19 cellular contexts compared by ENCODE assay signal in the genomic region with DNA sequence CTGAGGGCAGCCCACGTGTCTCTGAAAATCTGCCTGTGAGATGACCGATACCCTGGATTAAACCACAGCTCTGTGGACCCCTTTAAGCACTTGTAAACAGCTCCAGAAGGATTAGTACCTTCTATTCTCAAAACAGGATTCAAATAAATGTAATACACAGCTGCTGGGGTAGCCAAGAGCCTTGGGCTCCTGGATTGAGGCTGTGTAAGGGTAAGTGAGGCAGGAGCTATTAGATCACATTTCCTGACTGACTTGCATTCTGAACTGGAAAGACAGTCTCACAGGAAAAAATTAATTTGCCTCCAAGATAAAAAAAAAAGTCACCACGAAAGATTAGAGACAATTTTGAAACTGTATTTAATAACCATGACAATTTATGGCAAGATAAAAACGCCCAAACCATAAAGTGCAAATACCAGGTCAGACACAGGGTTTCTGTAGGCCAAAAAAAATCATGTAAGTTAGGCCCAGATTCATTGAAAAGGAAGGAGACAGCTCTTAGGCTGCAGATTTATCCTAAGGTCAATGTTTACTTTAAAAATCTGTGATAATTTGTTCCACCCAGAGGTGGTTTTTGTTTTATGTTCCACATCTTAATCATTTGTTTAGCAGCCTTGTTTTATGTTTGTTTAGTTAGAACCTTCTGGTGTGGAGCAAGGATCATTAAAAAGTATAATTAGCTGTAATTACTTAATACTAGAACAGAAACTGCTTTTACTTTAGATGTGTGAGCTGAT.
A peak's percentile ranks its signal among the peaks of the same experiment; 100 is the strongest.
DNase-seq lines count a peak whose midpoint lies in the region; ATAC-seq, FAIRE-seq and TF ChIP-seq lines count a peak whose summit lies in the region.
"Had no signal": no experiment of that assay in that cellular context is flagged by ENCODE, and none has a peak within 500 bp of the region (broad histone marks: within the 10 kb centered on the region; RNA-seq: fewer than 3 reads in every experiment).

No MANE protein-coding gene starts in this region.

- H3K36me3 ChIP-seq in K562 (ENCODE audit: control insufficient read depth, insufficient read depth, low read length) (peaks cover 21% of the 10 kb centered on the region; the same call in 2 of the 3 replicates), uterus (no peaks in the 10 kb centered on the region)
- H3K36me3 ChIP-seq: ascending aorta, BLaER1, left lung, right atrium auricular region had no signal

- H3K27me3 ChIP-seq in K562 (ENCODE audit: control insufficient read depth in 2 of 2, insufficient read depth in 2 of 2, low read length in 2 of 2) (no peaks in the 10 kb centered on the region), uterus (no peaks in the 10 kb centered on the region)
- H3K27me3 ChIP-seq: ascending aorta, BLaER1, left lung, right atrium auricular region had no signal

- no TSS peak for BruUV-seq in K562 (replicated peaks; lab: Mats Ljungman, UMichigan)

- H3K9ac ChIP-seq in K562 (ENCODE audit: insufficient read depth in 1 of 2, low read depth in 2 of 2, low read length in 2 of 2) = no peak overlapping the region; a peak in 1 of 4 replicates
- H3K9ac ChIP-seq: BLaER1 had no signal

- DNase-seq in NCI-H748 (lab: John Stamatoyannopoulos, UW; ENCODE audit: unreplicated experiment) (peak; percentile 11), NCI-H748 treated with DMSO at 0.1 percent for 48 hours (lab: John Stamatoyannopoulos, UW) (no peak), K562 (ENCODE audit: extremely low read depth in 1 of 4, low spot score in 3 of 4) (no peak), mesothelial cell of epicardium (ENCODE audit: low spot score in 2 of 2, unreplicated experiment in 2 of 2) (no peak), uterus (no peak)
- DNase-seq: activated CD4-positive, alpha-beta T cell treated with anti-CD3 and anti-CD28 coated beads for 48 hours; effector CD4-positive, alpha-beta T cell; KBM-7; left lung; mucosa of descending colon; NCI-H2081 treated with DMSO at 0.1 percent for 48 hours; NCI-H510A had no signal

- peaks cover 18 to 27% of the 10 kb centered on the region in 2 experiments for H3K4me1 ChIP-seq in K562 (replicated peaks in 1 of 2; ENCODE audit: control insufficient read depth in 2 of 2, insufficient read depth in 2 of 2, low read length in 2 of 2)
- H3K4me1 ChIP-seq in uterus = peaks cover 0 to 6% of the 10 kb centered on the region in 2 donors
- H3K4me1 ChIP-seq: left lung, right atrium auricular region had no signal

- CTCF ChIA-PET in K562 (lab: Yijun Ruan, JAX; ENCODE audit: low intra/inter-chr PET ratio) = no interaction called here

- no peak for TF ChIP-seq POLR2A in K562 (conservative IDR thresholded peaks at IDR 0.05)
- no peak for TF ChIP-seq POLR2A in uterus (IDR thresholded peaks at IDR 0.05)

- H2AFZ ChIP-seq in K562 (ENCODE audit: low read depth, low read length) = peak overlapping the region; percentile 55; the same call in 1 of the 2 replicates

- WGBS in K562 (ENCODE audit: insufficient coverage, low coverage, missing lambda C conversion rate) = 43% methylated on average over 3 of the region's 4 CpGs

- H3K27me3 Mint-ChIP-seq in mesothelial cell of epicardium (ENCODE audit: low read depth) = no peaks in the 10 kb centered on the region
- no peaks in the 10 kb centered on the region for H3K27me3 Mint-ChIP-seq in activated T-helper 17 cell treated with anti-CD3 and anti-CD28 coated beads, Interleukin-2, amount 50 U/mL, for 72 hours

- POLR2A ChIA-PET in K562 (lab: Yijun Ruan, JAX) = interaction anchor here (0.6 to 3.7 kb wide), 3 partner anchors 10 to 108 kb away, joined by 3 to 40 read pairs (median 3); a partner anchor contains a TSS

- peaks cover 32% of the 10 kb centered on the region for H3K36me3 Mint-ChIP-seq in mesothelial cell of epicardium
- H3K36me3 Mint-ChIP-seq in activated T-helper 17 cell treated with anti-CD3 and anti-CD28 coated beads, Interleukin-2, amount 50 U/mL, for 72 hours (ENCODE audit: low read depth) = peaks cover 46% of the 10 kb centered on the region

- H3K27ac ChIP-seq in K562 (ENCODE audit: extremely low read depth, low read depth, low read length) (peak overlapping the region; percentile 1; the same call in 1 of the 3 replicates), uterus (peak overlapping the region; percentile 44 to 72)
- H3K27ac ChIP-seq: ascending aorta, BLaER1, left lung, right atrium auricular region had no signal

- in situ Hi-C loops in K562 (cut with MboI) = no loop called here

- TF ChIP-seq EP300 in K562 (IDR thresholded peaks at IDR 0.05; ENCODE audit: low read length) = no peak

- H3K79me2 ChIP-seq in K562 (ENCODE audit: control insufficient read depth, insufficient read depth, low read length) = no peaks in the 10 kb centered on the region; the same call in 2 of the 3 replicates

- intact Hi-C loops in K562 (cut with micrococcal nuclease) (no loop called here), uterus (cut with DNase I; ENCODE audit: low total_unique reads) (no loop called here)

- no peak for TF ChIP-seq RAD21 in K562 (CRISPR knock-in tag; conservative IDR thresholded peaks at IDR 0.05 in 1 of 2, IDR thresholded peaks at IDR 0.05 in 1 of 2)

- no peaks in the 10 kb centered on the region for H3K9me1 ChIP-seq in K562 (ENCODE audit: control insufficient read depth, insufficient read depth, low read length)

- H3K9me3 Mint-ChIP-seq in mesothelial cell of epicardium = peaks cover 11% of the 10 kb centered on the region
- no peaks in the 10 kb centered on the region for H3K9me3 Mint-ChIP-seq in activated T-helper 17 cell treated with anti-CD3 and anti-CD28 coated beads, Interleukin-2, amount 50 U/mL, for 72 hours

- H3K4me1 Mint-ChIP-seq in mesothelial cell of epicardium = peaks cover 13% of the 10 kb centered on the region
- no peaks in the 10 kb centered on the region for H3K4me1 Mint-ChIP-seq in activated T-helper 17 cell treated with anti-CD3 and anti-CD28 coated beads, Interleukin-2, amount 50 U/mL, for 72 hours

- ATAC-seq in K562 (no peak), HG03135 (IDR thresholded peaks at IDR 0.05; ENCODE audit: unreplicated experiment) (no peak), GM19467 (IDR thresholded peaks at IDR 0.05; ENCODE audit: unreplicated experiment) (no peak)
- ATAC-seq in activated T-helper 17 cell treated with anti-CD3 and anti-CD28 coated beads, Interleukin-2, amount 50 U/mL, for 72 hours (replicated peaks) = no peak
- ATAC-seq: activated naive CD4-positive, alpha-beta T cell treated with anti-CD3 and anti-CD28 coated beads, Interleukin-2, amount 50 U/mL, for 72 hours; mucosa of descending colon had no signal

- TF ChIP-seq CTCF in K562 (IDR thresholded peaks at IDR 0.05 in 2 of 3, conservative IDR thresholded peaks at IDR 0.05 in 1 of 3; ENCODE audit: insufficient read depth in 2 of 3, low read depth in 1 of 3, low read length in 3 of 3) (no peak), mesothelial cell of epicardium (IDR thresholded peaks at IDR 0.05; ENCODE audit: unreplicated experiment) (no peak), uterus (IDR thresholded peaks at IDR 0.05) (no peak)

- no peak overlapping the region for H3K4me3 ChIP-seq in K562
- H3K4me3 ChIP-seq in uterus = no peak overlapping the region
- H3K4me3 ChIP-seq: ascending aorta, BLaER1, left lung, mucosa of descending colon, right atrium auricular region had no signal

- no peak overlapping the region for H3K4me3 Mint-ChIP-seq in mesothelial cell of epicardium
- no peak overlapping the region for H3K4me3 Mint-ChIP-seq in activated T-helper 17 cell treated with anti-CD3 and anti-CD28 coated beads, Interleukin-2, amount 50 U/mL, for 72 hours

- H3K27ac Mint-ChIP-seq in mesothelial cell of epicardium = peak overlapping the region; percentile 29
- no peak overlapping the region for H3K27ac Mint-ChIP-seq in activated T-helper 17 cell treated with anti-CD3 and anti-CD28 coated beads, Interleukin-2, amount 50 U/mL, for 72 hours

- H3K9me3 ChIP-seq in K562 (replicated peaks; ENCODE audit: control insufficient read depth, insufficient read depth, low read depth, low read length) = no peaks in the 10 kb centered on the region
- no peaks in the 10 kb centered on the region for H3K9me3 ChIP-seq in uterus
- H3K9me3 ChIP-seq: ascending aorta, BLaER1, mucosa of descending colon, right atrium auricular region had no signal

- H3K4me2 ChIP-seq in K562 (ENCODE audit: insufficient read depth, low read length) = peak overlapping the region; percentile 37; the same call in 1 of the 2 replicates
- H3K4me2 ChIP-seq: BLaER1 had no signal

- H4K20me1 ChIP-seq in K562 (replicated peaks; ENCODE audit: control insufficient read depth, insufficient read depth, low read length) = no peaks in the 10 kb centered on the region
- H4K20me1 ChIP-seq: BLaER1 had no signal

- FAIRE-seq in K562 (lab: Jason Lieb, UNC) = no peak

TF ChIP-seq in K562, 482 proteins besides CTCF, POLR2A, EP300 and RAD21 (continues in another document):
- TF ChIP-seq RCOR1 (IDR thresholded peaks at IDR 0.05; ENCODE audit: borderline replicate concordance in 1 of 2, low read depth in 2 of 2, low read length in 2 of 2) (0 out of 4 replicates have a peak, but pooled peaks of 1 of the 2 experiments have one; percentile 16), FOXM1 (IDR thresholded peaks at IDR 0.05; ENCODE audit: low read depth) (no peak), FOXM1 (CRISPR knock-in tag; IDR thresholded peaks at IDR 0.05; ENCODE audit: low read depth) (no peak), BRF1 (IDR thresholded peaks at IDR 0.05; ENCODE audit: borderline replicate concordance, extremely low read depth, insufficient read length) (no peak), SLC30A9 (CRISPR knock-in tag; IDR thresholded peaks at IDR 0.05) (no peak)
- TF ChIP-seq, protein P1, sequence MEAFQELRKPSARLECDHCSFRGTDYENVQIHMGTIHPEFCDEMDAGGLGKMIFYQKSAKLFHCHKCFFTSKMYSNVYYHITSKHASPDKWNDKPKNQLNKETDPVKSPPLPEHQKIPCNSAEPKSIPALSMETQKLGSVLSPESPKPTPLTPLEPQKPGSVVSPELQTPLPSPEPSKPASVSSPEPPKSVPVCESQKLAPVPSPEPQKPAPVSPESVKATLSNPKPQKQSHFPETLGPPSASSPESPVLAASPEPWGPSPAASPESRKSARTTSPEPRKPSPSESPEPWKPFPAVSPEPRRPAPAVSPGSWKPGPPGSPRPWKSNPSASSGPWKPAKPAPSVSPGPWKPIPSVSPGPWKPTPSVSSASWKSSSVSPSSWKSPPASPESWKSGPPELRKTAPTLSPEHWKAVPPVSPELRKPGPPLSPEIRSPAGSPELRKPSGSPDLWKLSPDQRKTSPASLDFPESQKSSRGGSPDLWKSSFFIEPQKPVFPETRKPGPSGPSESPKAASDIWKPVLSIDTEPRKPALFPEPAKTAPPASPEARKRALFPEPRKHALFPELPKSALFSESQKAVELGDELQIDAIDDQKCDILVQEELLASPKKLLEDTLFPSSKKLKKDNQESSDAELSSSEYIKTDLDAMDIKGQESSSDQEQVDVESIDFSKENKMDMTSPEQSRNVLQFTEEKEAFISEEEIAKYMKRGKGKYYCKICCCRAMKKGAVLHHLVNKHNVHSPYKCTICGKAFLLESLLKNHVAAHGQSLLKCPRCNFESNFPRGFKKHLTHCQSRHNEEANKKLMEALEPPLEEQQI (IDR thresholded peaks at IDR 0.05) = no peak
